31 cellular contexts compared by ENCODE assay signal in the genomic region with DNA sequence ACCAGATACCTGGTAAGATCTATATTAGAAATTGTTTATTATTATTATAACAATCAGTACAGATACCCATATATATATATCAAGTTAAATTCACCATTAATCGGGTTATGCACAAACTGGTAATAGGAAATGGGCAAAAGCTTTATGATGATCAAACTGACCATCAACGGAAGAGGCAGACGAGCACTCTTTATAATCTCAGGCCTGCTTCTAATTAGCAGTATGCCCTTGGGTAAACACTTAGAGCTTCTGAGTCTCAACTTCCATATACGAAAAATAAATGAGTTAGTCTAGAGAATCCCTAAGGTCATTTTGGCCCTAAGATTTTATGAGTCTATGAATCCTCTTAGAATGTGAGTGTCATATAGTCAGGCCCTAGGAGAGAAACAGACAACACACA.
"Had no signal": no experiment of that assay in that cellular context is flagged by ENCODE, and none has a peak within 500 bp of the region (broad histone marks: within the 10 kb centered on the region; RNA-seq: fewer than 3 reads in every experiment).

No MANE protein-coding gene starts in this region.

- H3K27ac ChIP-seq: adrenal gland, body of pancreas, cardiac muscle cell, VCaP had no signal

- H3K4me1 ChIP-seq: adrenal gland, body of pancreas had no signal

- H3K27me3 ChIP-seq: adrenal gland, body of pancreas, cardiac muscle cell had no signal

- H3K36me3 ChIP-seq: adrenal gland, cardiac muscle cell had no signal

- DNase-seq: activated B cell treated with CpG ODN at 0.5 μM for 24 hours; activated CD4-positive, alpha-beta memory T cell treated with anti-CD3 and anti-CD28 coated beads for 36 hours; activated CD4-positive, alpha-beta T cell treated with anti-CD3 and anti-CD28 coated beads for 4 hours; activated CD4-positive, alpha-beta T cell treated with anti-CD3 and anti-CD28 coated beads, Interleukin-2, amount 10 ng/mL, durations not matched to agents 24 days and 14 days; activated CD4-positive, alpha-beta T cell treated with anti-CD3 and anti-CD28 coated beads, Interleukin-2, amount 50 U/mL, for 1 hour; activated CD4-positive, alpha-beta T cell treated with anti-CD3 and anti-CD28 coated beads, Interleukin-2, amount 50 U/mL, for 4 hours; activated CD4-positive, CD25-positive, alpha-beta regulatory T cell treated with anti-CD3 and anti-CD28 coated beads, Interleukin-2, amount 50 U/mL, for 72 hours; activated CD8-positive, alpha-beta memory T cell treated with anti-CD3 and anti-CD28 coated beads, Interleukin-2, amount 50 U/mL, for 4 hours; activated CD8-positive, alpha-beta T cell treated with anti-CD3 and anti-CD28 coated beads for 36 hours; activated effector memory CD4-positive, alpha-beta T cell treated with anti-CD3 and anti-CD28 coated beads, Interleukin-2, amount 50 U/mL, for 16 hours; activated gamma-delta T cell treated with Interleukin-2 at 50 U/mL for 16 hours; activated naive CD4-positive, alpha-beta T cell; activated naive CD4-positive, alpha-beta T cell treated with anti-CD3 and anti-CD28 coated beads for 36 hours; activated naive CD4-positive, alpha-beta T cell treated with anti-CD3 and anti-CD28 coated beads, Interleukin-2, amount 50 U/mL, for 16 hours; activated naive CD8-positive, alpha-beta T cell treated with anti-CD3 and anti-CD28 coated beads for 36 hours; activated T-cell treated with anti-CD3 and anti-CD28 coated beads for 4 hours; activated T-cell treated with anti-CD3 and anti-CD28 coated beads, Interleukin-2, amount 50 U/mL, for 1 hour; activated T-cell treated with anti-CD3 and anti-CD28 coated beads, Interleukin-2, amount 50 U/mL, for 4 hours; activated T-cell treated with anti-CD3 and anti-CD28 coated beads, Interleukin-2, amount 50 U/mL, for 72 hours; adrenal gland; amniotic stem cell; aorta; body of pancreas; caudate nucleus; cerebellar nuclear complex; T-helper 2 cell; T-helper 9 cell had no signal

- ATAC-seq: activated CD8-positive, alpha-beta T cell treated with anti-CD3 and anti-CD28 coated beads for 36 hours; activated naive CD4-positive, alpha-beta T cell treated with anti-CD3 and anti-CD28 coated beads, Interleukin-2, amount 50 U/mL, for 72 hours; activated T-cell treated with anti-CD3 and anti-CD28 coated beads, Interleukin-2, amount 50 U/mL, for 4 hours; activated T-cell treated with anti-CD3 and anti-CD28 coated beads, Interleukin-2, amount 50 U/mL, for 72 hours; activated T-helper 17 cell treated with anti-CD3 and anti-CD28 coated beads, Interleukin-2, amount 50 U/mL, for 72 hours; body of pancreas had no signal

- H3K4me3 ChIP-seq: adrenal gland, body of pancreas, cardiac muscle cell had no signal

- H3K9me3 ChIP-seq: adrenal gland had no signal
